8 cellular contexts compared by ENCODE assay signal in genomic region chr17:7884581-7885356, GRCh38. TPM values are rescaled to one million over a fixed set of nuclear protein-coding genes. Genes with fewer than 3 reads are reported as not detected.
DNase-seq lines count a peak whose midpoint lies in the region; TF ChIP-seq lines count a peak whose summit lies in the region.

No MANE protein-coding gene starts in this region.

- H3K27me3 ChIP-seq in suprapubic skin, result no peaks in the 10 kb centered on the region

- H3K27me3 Mint-ChIP-seq in T-helper 1 cell treated with Interleukin-12 subunit alpha and Interleukin-12 subunit beta and Interleukin-4 antibody, amounts not matched to agents 30 μg/mL and 1 μg/mL, for 36 hours (ENCODE audit: low read depth), result no peaks in the 10 kb centered on the region

- H3K27ac Mint-ChIP-seq in T-helper 1 cell treated with Interleukin-12 subunit alpha and Interleukin-12 subunit beta and Interleukin-4 antibody, amounts not matched to agents 30 μg/mL and 1 μg/mL, for 36 hours, result peak overlapping the region; percentile 82

- TF ChIP-seq EP300 in suprapubic skin (IDR thresholded peaks at IDR 0.05), result no peak

- peak overlapping the region; percentile 76 for H3K4me3 Mint-ChIP-seq in T-helper 1 cell treated with Interleukin-12 subunit alpha and Interleukin-12 subunit beta and Interleukin-4 antibody, amounts not matched to agents 30 μg/mL and 1 μg/mL, for 36 hours

- DNase-seq in DMS53 (lab: John Stamatoyannopoulos, UW) (peak; percentile 74), DMS53 treated with DMSO at 0.1 percent for 48 hours (lab: John Stamatoyannopoulos, UW; ENCODE audit: unreplicated experiment) (no peak), T47D (ENCODE audit: low read depth in 1 of 2, low spot score in 1 of 2) (peak; percentile 11 to 21), suprapubic skin (ENCODE audit: low spot score in 2 of 2) (peak in 1 of 2 donors; percentile 66), NCI-H2081 treated with DMSO at 0.1 percent for 48 hours (lab: John Stamatoyannopoulos, UW) (no peak), NCI-H2081 (lab: John Stamatoyannopoulos, UW) (no peak)

- H3K4me3 ChIP-seq in mesodermal cell (ENCODE audit: extremely low read depth, insufficient read depth, low read length, poor library complexity, severe bottlenecking) (peak overlapping the region; percentile 68), suprapubic skin (peak overlapping the region; percentile 92)

- H3K4me1 ChIP-seq in mesodermal cell (ENCODE audit: control insufficient read depth, insufficient read depth, low read length, poor library complexity, severe bottlenecking) (peaks cover 46% of the 10 kb centered on the region), suprapubic skin (peaks cover 67% of the 10 kb centered on the region)

- H3K4me1 Mint-ChIP-seq in T-helper 1 cell treated with Interleukin-12 subunit alpha and Interleukin-12 subunit beta and Interleukin-4 antibody, amounts not matched to agents 30 μg/mL and 1 μg/mL, for 36 hours (ENCODE audit: low read depth), result peaks cover 4% of the 10 kb centered on the region

- H3K9me3 Mint-ChIP-seq in T-helper 1 cell treated with Interleukin-12 subunit alpha and Interleukin-12 subunit beta and Interleukin-4 antibody, amounts not matched to agents 30 μg/mL and 1 μg/mL, for 36 hours, result no peaks in the 10 kb centered on the region

- in situ Hi-C loops in T47D (cut with HindIII; ENCODE audit: low pct_unique_long_range_greater_than_20kb, low sequenced_read_pairs), result no loop called here

- no peaks in the 10 kb centered on the region for H3K36me3 Mint-ChIP-seq in T-helper 1 cell treated with Interleukin-12 subunit alpha and Interleukin-12 subunit beta and Interleukin-4 antibody, amounts not matched to agents 30 μg/mL and 1 μg/mL, for 36 hours (ENCODE audit: low read depth)

- no peak for TF ChIP-seq CTCF in suprapubic skin (IDR thresholded peaks at IDR 0.05)

- H3K9me3 ChIP-seq in mesodermal cell (ENCODE audit: control insufficient read depth, low read length), result no peaks in the 10 kb centered on the region
- H3K9me3 ChIP-seq in suprapubic skin, result no peaks in the 10 kb centered on the region

- no peak for TF ChIP-seq POLR2A in suprapubic skin (IDR thresholded peaks at IDR 0.05)

- H3K27ac ChIP-seq in mesodermal cell (ENCODE audit: low read depth, low read length, severe bottlenecking) (no peak overlapping the region), suprapubic skin (peak overlapping the region; percentile 91)

- peaks cover 11% of the 10 kb centered on the region for H3K36me3 ChIP-seq in mesodermal cell (ENCODE audit: control insufficient read depth, insufficient read depth, low read length)
- H3K36me3 ChIP-seq in suprapubic skin, result peaks cover 12% of the 10 kb centered on the region

- WGBS in mesodermal cell (ENCODE audit: insufficient coverage in 2 of 2), 2 experiments, result 0 to 1% methylated on average over 7 to 25 of the region's 99 CpGs
- 2% methylated on average over 35 of the region's 99 CpGs for WGBS in suprapubic skin

RNA-seq across cellular contexts. Expression of gene CHD3, which starts 3.8 kb away (rescaled TPM):
- polyA plus RNA-seq in mesodermal cell (2013, experiment 1 of 2), result 57.2 TPM
- polyA plus RNA-seq in mesodermal cell (2013, experiment 2 of 2), result 54.5 TPM
- total RNA-seq in suprapubic skin, result 10 to 100 TPM; 42.1 to 76.0 (median 67.7) TPM

RNA-seq across cellular contexts. Expression of gene CYB5D1, which starts 27.0 kb away (rescaled TPM):
- 55.6 TPM for polyA plus RNA-seq in mesodermal cell (2013, experiment 1 of 2)
- 97.7 TPM for polyA plus RNA-seq in mesodermal cell (2013, experiment 2 of 2)
- 10 to 100 TPM in 1 of 4 donors, 1 to 10 TPM in 3; 7.1 to 10.8 (median 9.8) TPM for total RNA-seq in suprapubic skin

RNA-seq across cellular contexts. Expression of gene NAA38, which starts 27.4 kb away (rescaled TPM):
- polyA plus RNA-seq in mesodermal cell (2013, experiment 1 of 2), result 70.4 TPM
- polyA plus RNA-seq in mesodermal cell (2013, experiment 2 of 2), result 59.4 TPM
- total RNA-seq in suprapubic skin, result 10 to 100 TPM; 46.2 to 90.6 (median 47.6) TPM

RNA-seq across cellular contexts. Expression of gene TMEM88, which starts 29.9 kb away (rescaled TPM):
- polyA plus RNA-seq in mesodermal cell (2013, experiment 1 of 2), result 240 TPM
- 335 TPM for polyA plus RNA-seq in mesodermal cell (2013, experiment 2 of 2)
- total RNA-seq in suprapubic skin, result 1 to 10 TPM; 4.2 to 7.6 (median 5.1) TPM

RNA-seq across cellular contexts. Expression of gene RNF227, which starts 31.3 kb away (rescaled TPM):
- polyA plus RNA-seq in mesodermal cell (2013, experiment 1 of 2), result 1.4 TPM
- 2.0 TPM for polyA plus RNA-seq in mesodermal cell (2013, experiment 2 of 2)
- 10 to 100 TPM; 51.1 to 66.3 (median 57.3) TPM for total RNA-seq in suprapubic skin

Comparison
In these comparisons a context has a peak if more than half of its experiments do, and no peak if none do; other contexts are left out.
1. DNase-seq: peak in DMS53 (single experiment) and T47D (2 of 2); none in DMS53 treated with DMSO at 0.1 percent for 48 hours (single experiment), NCI-H2081 treated with DMSO at 0.1 percent for 48 hours (single experiment) and NCI-H2081 (0 of 2).